Comparison of ENCODE assay signal across 19 cellular contexts in the genomic region with DNA sequence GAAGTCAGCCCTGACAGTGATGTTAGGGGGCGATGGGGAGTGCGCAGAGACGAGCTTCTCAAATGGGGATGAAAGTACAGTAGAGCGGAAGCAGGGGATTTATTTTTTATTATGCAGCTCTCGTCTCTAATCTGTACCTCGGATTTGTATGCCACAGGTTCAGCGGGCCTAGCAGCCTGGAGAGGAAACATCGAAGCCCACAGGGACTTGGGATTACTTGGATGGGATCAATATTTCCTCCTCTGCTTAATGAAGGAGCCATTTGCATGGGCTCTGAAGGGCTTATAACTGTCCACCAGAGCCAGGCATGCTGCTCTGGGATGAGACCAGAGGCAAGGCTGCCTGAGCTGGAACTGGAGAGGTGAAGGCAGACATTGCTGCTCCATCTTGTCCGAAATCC.
"Had no signal": no experiment of that assay in that cellular context is flagged by ENCODE, and none has a peak within 500 bp of the region (broad histone marks: within the 10 kb centered on the region; RNA-seq: fewer than 3 reads in every experiment).

No MANE protein-coding gene starts in this region.

- H3K27ac Mint-ChIP-seq: natural killer cell had no signal

- DNase-seq: effector CD4-positive, alpha-beta T cell; left ventricle myocardium superior; lower lobe of right lung; natural killer cell; occipital lobe; pancreas; small intestine; stimulated activated CD4-positive, alpha-beta T cell treated with anti-CD3 and anti-CD28 coated beads, Interleukin-12 subunit alpha, Interleukin-12 subunit beta, amount 100 ng/mL, for 4 hours; stimulated activated CD4-positive, alpha-beta T cell treated with anti-CD3 and anti-CD28 coated beads, Interleukin-1b, Interleukin-23, amount 100 ng/mL, for 48 hours; stimulated activated CD4-positive, alpha-beta T cell treated with anti-CD3 and anti-CD28 coated beads, Interleukin-4, amount 100 ng/mL, for 1 hour; stimulated activated CD8-positive, alpha-beta memory T cell treated with anti-CD3 and anti-CD28 coated beads, Interleukin-4, amount 100 ng/mL, for 48 hours; stimulated activated naive CD4-positive, alpha-beta T cell treated with Interleukin-2 at 50 U/mL for 16 hours; stomach; thyroid gland; trophoblast cell had no signal

- H3K4me3 Mint-ChIP-seq: natural killer cell had no signal

- FAIRE-seq: colon, frontal cortex, keratinocyte, pancreas, small intestine had no signal

- H3K36me3 Mint-ChIP-seq: natural killer cell had no signal

- ATAC-seq: left ventricle myocardium superior, lower lobe of right lung, natural killer cell, pancreas, right lobe of liver had no signal

- H3K9me3 Mint-ChIP-seq: natural killer cell had no signal
